ENCODE assay signal across 6 cellular contexts in genomic region chr1:56215086-56215485, GRCh38.
"Had no signal": no experiment of that assay in that cellular context is flagged by ENCODE, and none has a peak within 500 bp of the region (broad histone marks: within the 10 kb centered on the region; RNA-seq: fewer than 3 reads in every experiment).

No MANE protein-coding gene starts in this region.

- H3K4me3 ChIP-seq: GM23338 had no signal

- H3K4me2 ChIP-seq: GM23338 had no signal

- H2AFZ ChIP-seq: GM23338 had no signal

- ATAC-seq: GM23338, HepG2 had no signal

- DNase-seq: H9, HCEC 1CT, KBM-7 had no signal

- H3K27ac ChIP-seq: HL-60 had no signal
